In genomic region chr10:88045544-88046415, GRCh38 we compare ENCODE assay signal across 13 cellular contexts.
DNase-seq lines count a peak whose midpoint lies in the region; ATAC-seq, FAIRE-seq and TF ChIP-seq lines count a peak whose summit lies in the region.
"Had no signal": no experiment of that assay in that cellular context is flagged by ENCODE, and none has a peak within 500 bp of the region (broad histone marks: within the 10 kb centered on the region; RNA-seq: fewer than 3 reads in every experiment).

No MANE protein-coding gene starts in this region.

- no peak overlapping the region for H2BK5ac ChIP-seq in trophoblast cell (ENCODE audit: low read depth, low read length, poor library complexity)

- H3K9ac ChIP-seq in NT2/D1 (ENCODE audit: insufficient read length, low read depth) (no peak overlapping the region), trophoblast cell (ENCODE audit: low read length) (no peak overlapping the region)

- H4K12ac ChIP-seq in trophoblast cell (ENCODE audit: low read depth, low read length), result no peak overlapping the region

- H2AFZ ChIP-seq in trophoblast cell (ENCODE audit: insufficient read depth, low read length, poor library complexity) (no peak overlapping the region), osteoblast (ENCODE audit: low read length) (no peak overlapping the region)

- no peak overlapping the region for H3K14ac ChIP-seq in trophoblast cell (ENCODE audit: low read length)

- H3K4me2 ChIP-seq in trophoblast cell (ENCODE audit: low read length) (no peak overlapping the region), osteoblast (ENCODE audit: insufficient read depth, low read length) (no peak overlapping the region)

- H2BK12ac ChIP-seq in trophoblast cell (ENCODE audit: low read length), result peak overlapping the region; percentile 86

- H3K4me1 ChIP-seq in NT2/D1 (ENCODE audit: insufficient read depth, insufficient read length) (no peaks in the 10 kb centered on the region), trophoblast cell (ENCODE audit: control insufficient read depth in 1 of 2, insufficient read depth in 2 of 2, low read length in 2 of 2) (peaks cover 15 to 17% of the 10 kb centered on the region in 2 experiments), osteoblast (ENCODE audit: insufficient read depth, low read length) (peaks cover 12% of the 10 kb centered on the region)

- H3K27ac ChIP-seq in trophoblast cell (ENCODE audit: low read depth, low read length) (no peak overlapping the region), osteoblast (ENCODE audit: low read depth, low read length) (no peak overlapping the region)

- no peak overlapping the region for H3K18ac ChIP-seq in trophoblast cell (ENCODE audit: low read length)

- peak overlapping the region in 1 of 2 donors; percentile 78 for H3K4me3 Mint-ChIP-seq in CD14-positive monocyte
- no peak overlapping the region for H3K4me3 Mint-ChIP-seq in glutamatergic neuron (ENCODE audit: unreplicated experiment)
- H3K4me3 Mint-ChIP-seq: naive B cell had no signal

- H4K8ac ChIP-seq in trophoblast cell (ENCODE audit: low read depth, low read length), result peak overlapping the region; percentile 17

- H3K27me3 Mint-ChIP-seq in CD14-positive monocyte (ENCODE audit: low read depth in 3 of 3) (no peaks in the 10 kb centered on the region), glutamatergic neuron (ENCODE audit: unreplicated experiment) (peaks cover 3% of the 10 kb centered on the region)

- WGBS in trophoblast cell (ENCODE audit: extremely low coverage, insufficient coverage, insufficient read length), result no CpG with 5 or more reads among the region's 6 CpGs

- H3K9me3 Mint-ChIP-seq in CD14-positive monocyte, result no peaks in the 10 kb centered on the region
- H3K9me3 Mint-ChIP-seq in glutamatergic neuron (ENCODE audit: unreplicated experiment), result no peaks in the 10 kb centered on the region
- H3K9me3 Mint-ChIP-seq: activated T-helper 2 cell treated with anti-CD3 and anti-CD28 coated beads, Interferon-gamma antibody, Interleukin-2, Interleukin-4, amounts not matched to agents 10 μg/mL and 5 μg/mL and 100 μg/mL, durations not matched to agents 14 hours and 24 hours and 36 hours had no signal

- H3K27me3 ChIP-seq in NT2/D1 (ENCODE audit: insufficient read depth, insufficient read length) (no peaks in the 10 kb centered on the region), trophoblast cell (ENCODE audit: insufficient read depth, low read length) (no peaks in the 10 kb centered on the region), osteoblast (ENCODE audit: insufficient read depth, low read length) (no peaks in the 10 kb centered on the region)

- DNase-seq in CD14-positive monocyte (ENCODE audit: low spot score) (no peak), NT2/D1 (ENCODE audit: low read depth, low spot score) (peak; percentile 50), trophoblast cell (no peak), glutamatergic neuron (no peak), mucosa of gallbladder (ENCODE audit: low spot score) (no peak), osteoblast (ENCODE audit: insufficient read length, low spot score, missing footprints) (no peak)
- DNase-seq: activated CD4-positive, alpha-beta T cell treated with anti-CD3 and anti-CD28 coated beads for 1 hour; naive B cell; NCI-H526 treated with DMSO at 0.1 percent for 48 hours had no signal

- H3K36me3 Mint-ChIP-seq in CD14-positive monocyte (no peaks in the 10 kb centered on the region), glutamatergic neuron (ENCODE audit: unreplicated experiment) (no peaks in the 10 kb centered on the region)

- no peak for TF ChIP-seq CTCF in CD14-positive monocyte (IDR thresholded peaks at IDR 0.05)
- no peak for TF ChIP-seq CTCF in glutamatergic neuron (IDR thresholded peaks at IDR 0.05; ENCODE audit: partially characterized antibody, unreplicated experiment)
- TF ChIP-seq CTCF in osteoblast (IDR thresholded peaks at IDR 0.05; ENCODE audit: extremely low read depth, low read depth, low read length), result no peak

- no peaks in the 10 kb centered on the region for H3K79me2 ChIP-seq in trophoblast cell (ENCODE audit: control insufficient read depth, insufficient read depth, low read length, poor library complexity)
- no peaks in the 10 kb centered on the region for H3K79me2 ChIP-seq in osteoblast (ENCODE audit: insufficient read depth, low read length)

- H3K27ac Mint-ChIP-seq in CD14-positive monocyte (peak overlapping the region; percentile 71 to 91 (median 83)), glutamatergic neuron (ENCODE audit: unreplicated experiment) (no peak overlapping the region)
- H3K27ac Mint-ChIP-seq: activated T-helper 2 cell treated with anti-CD3 and anti-CD28 coated beads, Interferon-gamma antibody, Interleukin-2, Interleukin-4, amounts not matched to agents 10 μg/mL and 5 μg/mL and 100 μg/mL, durations not matched to agents 14 hours and 24 hours and 36 hours had no signal

- no peaks in the 10 kb centered on the region for H3K9me3 ChIP-seq in NT2/D1 (ENCODE audit: insufficient read depth, low read length)
- no peaks in the 10 kb centered on the region for H3K9me3 ChIP-seq in trophoblast cell (ENCODE audit: insufficient read depth, low read depth, low read length)
- no peaks in the 10 kb centered on the region for H3K9me3 ChIP-seq in osteoblast (ENCODE audit: low read depth, low read length)

- H3K79me1 ChIP-seq in trophoblast cell (ENCODE audit: low read length), result peaks cover 7% of the 10 kb centered on the region

- ATAC-seq in GM19324 (IDR thresholded peaks at IDR 0.05; ENCODE audit: low FRiP score, unreplicated experiment), result no peak

- H4K20me1 ChIP-seq in osteoblast (ENCODE audit: insufficient read depth, low read length), result no peaks in the 10 kb centered on the region

- no peak overlapping the region for H3K4ac ChIP-seq in trophoblast cell (ENCODE audit: low read depth, low read length)

- peak overlapping the region; percentile 39 for H2BK120ac ChIP-seq in trophoblast cell (ENCODE audit: insufficient read depth, low read length, poor library complexity)

- peak overlapping the region; percentile 35 for H4K91ac ChIP-seq in trophoblast cell (ENCODE audit: low read depth, low read length)

- H3K23ac ChIP-seq in trophoblast cell (ENCODE audit: low read length), result no peak overlapping the region

- H3K36me3 ChIP-seq in NT2/D1 (ENCODE audit: insufficient read depth, insufficient read length, low read length) (no peaks in the 10 kb centered on the region), trophoblast cell (ENCODE audit: control insufficient read depth in 1 of 2, insufficient read depth in 2 of 2, low read length in 2 of 2) (no peaks in the 10 kb centered on the region), osteoblast (ENCODE audit: insufficient read depth, low read length) (no peaks in the 10 kb centered on the region)

- H3K4me1 Mint-ChIP-seq in CD14-positive monocyte (peaks cover 68% of the 10 kb centered on the region), glutamatergic neuron (ENCODE audit: low read depth, unreplicated experiment) (no peaks in the 10 kb centered on the region)

- peak; percentile 96 for FAIRE-seq in endometrium (lab: Jason Lieb, UNC)
- FAIRE-seq: bronchial epithelial cell had no signal

- H2AK5ac ChIP-seq in trophoblast cell (ENCODE audit: low read length), result no peak overlapping the region

- intact Hi-C loops in CD14-positive monocyte (cut with micrococcal nuclease), result no loop called here

- H3K4me3 ChIP-seq in NT2/D1 (ENCODE audit: insufficient read length, low read depth), result no peak overlapping the region
- H3K4me3 ChIP-seq in trophoblast cell (ENCODE audit: low read depth, low read length), result no peak overlapping the region
- no peak overlapping the region for H3K4me3 ChIP-seq in osteoblast (ENCODE audit: insufficient read depth, low read length)
